Comparison of ENCODE assay signal across 9 cellular contexts in the genomic region with DNA sequence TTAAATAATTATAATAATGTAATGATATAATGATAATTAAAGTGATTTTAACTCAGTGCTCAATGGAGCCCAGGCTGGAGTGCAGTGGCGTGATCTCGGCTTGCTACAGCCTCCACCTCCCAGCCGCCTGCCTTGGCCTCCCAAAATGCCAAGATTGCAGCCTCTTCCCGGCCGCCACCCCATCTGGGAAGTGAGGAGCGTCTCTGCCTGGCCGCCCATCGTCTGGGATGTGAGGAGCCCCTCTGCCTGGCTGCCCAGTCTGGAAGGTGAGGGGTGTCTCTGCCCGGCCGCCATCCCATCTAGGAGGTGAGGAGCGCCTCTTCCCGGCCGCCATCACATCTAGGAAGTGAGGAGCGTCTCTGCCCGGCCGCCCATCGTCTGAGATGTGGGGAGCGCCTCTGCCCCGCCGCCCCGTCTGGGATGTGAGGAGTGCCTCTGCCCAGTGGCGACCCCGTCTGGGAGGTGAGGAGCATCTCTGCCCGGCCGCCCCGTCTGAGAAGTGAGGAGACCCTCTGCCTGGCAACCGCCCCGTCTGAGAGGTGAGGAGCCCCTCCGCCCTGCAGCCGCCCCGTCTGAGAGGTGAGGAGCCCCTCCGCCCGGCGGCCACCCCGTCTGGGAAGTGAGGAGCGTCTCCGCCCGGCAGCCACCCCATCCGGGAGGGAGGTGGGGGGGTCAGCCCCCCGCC. TPM values are rescaled to one million over a fixed set of nuclear protein-coding genes. Genes with fewer than 3 reads are reported as not detected.
DNase-seq lines count a peak whose midpoint lies in the region; ATAC-seq and TF ChIP-seq lines count a peak whose summit lies in the region.
"Not testable (repeated sequence)": the region's sequence is repeated elsewhere in the genome, so short reads cannot be mapped to it uniquely, and the experiment has no call there.
"Had no signal": no experiment of that assay in that cellular context is flagged by ENCODE, and none has a peak within 500 bp of the region (broad histone marks: within the 10 kb centered on the region; RNA-seq: fewer than 3 reads in every experiment).

No MANE protein-coding gene starts in this region.

- intact Hi-C loops in CD8-positive, alpha-beta T cell (cut with DNase I, micrococcal nuclease); left cardiac atrium (cut with DNase I); left lung (cut with DNase I); mucosa of descending colon (cut with DNase I, micrococcal nuclease); sigmoid colon (cut with DNase I): not testable (repeated sequence)

- not testable (repeated sequence) for DNase-seq in CD8-positive, alpha-beta T cell; central memory CD8-positive, alpha-beta T cell (ENCODE audit: low spot score in 2 of 2)
- DNase-seq in activated T-cell treated with anti-CD3 and anti-CD28 coated beads, Interleukin-2, amount 50 U/mL, for 1 hour: peak; percentile 18
- DNase-seq in left cardiac atrium (peak; percentile 10), left lung (peak; percentile 15 to 43), mucosa of descending colon (peak in 2 of 3 donors; percentile 25 to 43), sigmoid colon (peak; percentile 60)

- H3K27ac ChIP-seq in CD8-positive, alpha-beta T cell (ENCODE audit: low read depth, low read length); left lung: not testable (repeated sequence)
- peak overlapping the region in 2 of 4 donors; percentile 39 to 88 for H3K27ac ChIP-seq in sigmoid colon

- not testable (repeated sequence) for H3K4me3 ChIP-seq in CD8-positive, alpha-beta T cell (ENCODE audit: low read depth, low read length); left lung; mucosa of descending colon; sigmoid colon

- H3K4me3 Mint-ChIP-seq in CD8-positive, alpha-beta T cell; central memory CD8-positive, alpha-beta T cell: not testable (repeated sequence)

- not testable (repeated sequence) for TF ChIP-seq EP300 in sigmoid colon (IDR thresholded peaks at IDR 0.05)

- not testable (repeated sequence) for H3K9me3 Mint-ChIP-seq in CD8-positive, alpha-beta T cell; central memory CD8-positive, alpha-beta T cell

- H3K36me3 ChIP-seq in CD8-positive, alpha-beta T cell (ENCODE audit: insufficient read depth, low read length): peaks cover 77% of the 10 kb centered on the region
- peaks cover 9 to 100% of the 10 kb centered on the region in 2 donors for H3K36me3 ChIP-seq in left lung
- peaks cover 61% of the 10 kb centered on the region for H3K36me3 ChIP-seq in mucosa of descending colon (ENCODE audit: low read depth)
- peaks cover 71 to 87% (median 84%) of the 10 kb centered on the region in 4 donors for H3K36me3 ChIP-seq in sigmoid colon

- not testable (repeated sequence) for TF ChIP-seq POLR2A in sigmoid colon (IDR thresholded peaks at IDR 0.05)

- H3K4me1 ChIP-seq in CD8-positive, alpha-beta T cell (ENCODE audit: insufficient read depth, low read length): peaks cover 44% of the 10 kb centered on the region
- H3K4me1 ChIP-seq in left lung; mucosa of descending colon (ENCODE audit: low read depth): not testable (repeated sequence)
- peaks cover 0 to 39% (median 25%) of the 10 kb centered on the region in 4 donors for H3K4me1 ChIP-seq in sigmoid colon

- H3K4me1 Mint-ChIP-seq in CD8-positive, alpha-beta T cell (ENCODE audit: low read depth): peaks cover 44% of the 10 kb centered on the region
- peaks cover 55% of the 10 kb centered on the region for H3K4me1 Mint-ChIP-seq in central memory CD8-positive, alpha-beta T cell

- not testable (repeated sequence) for H3K9me3 ChIP-seq in CD8-positive, alpha-beta T cell (ENCODE audit: low read length); left lung; mucosa of descending colon; sigmoid colon

- peak overlapping the region; percentile 37 for H3K27ac Mint-ChIP-seq in CD8-positive, alpha-beta T cell
- H3K27ac Mint-ChIP-seq in central memory CD8-positive, alpha-beta T cell (ENCODE audit: low read depth): peak overlapping the region; percentile 91

- H3K27me3 Mint-ChIP-seq in CD8-positive, alpha-beta T cell (ENCODE audit: low read depth); central memory CD8-positive, alpha-beta T cell: not testable (repeated sequence)

- 96% methylated on average over 24 of the region's 40 CpGs for WGBS in sigmoid colon, 2 donors

- not testable (repeated sequence) for H3K27me3 ChIP-seq in CD8-positive, alpha-beta T cell (ENCODE audit: insufficient read depth, low read length); left lung; sigmoid colon

- peaks cover 92% of the 10 kb centered on the region for H3K36me3 Mint-ChIP-seq in CD8-positive, alpha-beta T cell
- peaks cover 91% of the 10 kb centered on the region for H3K36me3 Mint-ChIP-seq in central memory CD8-positive, alpha-beta T cell (ENCODE audit: insufficient read depth)

- not testable (repeated sequence) for ATAC-seq in CD8-positive, alpha-beta T cell; central memory CD8-positive, alpha-beta T cell (replicated peaks; ENCODE audit: extremely low read depth, poor library complexity, severe bottlenecking); left cardiac atrium; left lung; mucosa of descending colon

- POLR2A ChIA-PET in CD8-positive, alpha-beta T cell (lab: Charles Lee): interaction anchor here (0.7 kb wide), 1 partner anchor 93 kb away, joined by 3 read pairs; no protein-coding TSS in a partner anchor

- TF ChIP-seq CTCF in CD8-positive, alpha-beta T cell (IDR thresholded peaks at IDR 0.05); left lung (IDR thresholded peaks at IDR 0.05); mucosa of descending colon (IDR thresholded peaks at IDR 0.05); sigmoid colon (IDR thresholded peaks at IDR 0.05): not testable (repeated sequence)

- CTCF ChIA-PET in CD8-positive, alpha-beta T cell (lab: Charles Lee): interaction anchor here (2.7 to 2.9 kb wide), 2 partner anchors 13 to 15 kb away, joined by 7 to 14 read pairs; no protein-coding TSS in a partner anchor

RNA-seq across cellular contexts. Expression of gene APOL1, which starts 37.6 kb away (rescaled TPM):
- total RNA-seq in CD8-positive, alpha-beta T cell: 1 to 10 TPM; 5.0 to 5.3 TPM
- total RNA-seq in left cardiac atrium (10 to 100 TPM; 26.5 to 40.7 TPM), left lung (100 to 1,000 TPM in 1 of 2 donors, 10 to 100 TPM in 1; 89.4 to 109 TPM), mucosa of descending colon (10 to 100 TPM; 26.0 to 85.7 (median 68.5) TPM), sigmoid colon (10 to 100 TPM; 15.0 to 36.0 (median 20.3) TPM)
- 10 to 100 TPM in 2 of 3 donors, 1 to 10 TPM in 1; 6.6 to 64.0 (median 11.3) TPM for polyA plus RNA-seq in sigmoid colon
- total RNA-seq: GM23338, H7 had no signal

RNA-seq across cellular contexts. Expression of gene APOL2, which starts 51.2 kb away (rescaled TPM):
- 10 to 100 TPM; 17.4 to 18.2 TPM for total RNA-seq in CD8-positive, alpha-beta T cell
- total RNA-seq in left cardiac atrium (10 to 100 TPM; 43.8 to 43.9 TPM), left lung (10 to 100 TPM; 51.3 to 63.0 TPM), mucosa of descending colon (10 to 100 TPM; 46.3 to 64.8 (median 56.3) TPM), sigmoid colon (10 to 100 TPM; 26.8 to 59.5 (median 29.4) TPM)
- 10 to 100 TPM; 18.6 to 45.1 (median 24.3) TPM for polyA plus RNA-seq in sigmoid colon
